21 cellular contexts compared by ENCODE assay signal in the genomic region with DNA sequence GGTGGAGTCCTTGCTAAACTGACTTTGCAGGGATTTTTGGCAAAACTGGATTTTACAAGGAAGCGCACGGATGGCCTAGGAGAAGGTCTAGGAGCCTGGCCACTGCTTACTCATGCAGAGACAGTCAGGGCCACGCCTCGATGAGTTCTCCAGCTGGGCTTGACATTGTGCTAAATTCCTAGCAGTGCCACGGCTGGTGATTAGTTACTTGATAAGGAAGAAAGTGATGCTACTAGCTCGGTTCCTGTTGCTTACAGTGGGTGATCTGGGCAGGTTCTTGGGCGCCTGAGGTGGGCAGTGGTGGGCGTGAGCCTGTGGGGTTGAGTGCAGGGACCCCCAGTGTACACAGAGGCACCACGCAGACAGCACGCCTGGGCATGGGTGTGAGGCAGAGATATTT.
"Had no signal": no experiment of that assay in that cellular context is flagged by ENCODE, and none has a peak within 500 bp of the region (broad histone marks: within the 10 kb centered on the region; RNA-seq: fewer than 3 reads in every experiment).

No MANE protein-coding gene starts in this region.

- H3K36me3 Mint-ChIP-seq: memory B cell; naive thymus-derived CD8-positive, alpha-beta T cell had no signal

- H3K4me1 Mint-ChIP-seq: activated naive CD8-positive, alpha-beta T cell treated with anti-CD3 and anti-CD28 coated beads, Interleukin-2, amount 50 U/mL, for 24 hours; activated T-helper 17 cell treated with anti-CD3 and anti-CD28 coated beads, Interleukin-2, amount 50 U/mL, for 72 hours; memory B cell had no signal

- ATAC-seq: activated CD4-positive, CD25-positive, alpha-beta regulatory T cell treated with anti-CD3 and anti-CD28 coated beads, Interleukin-2, amount 50 U/mL, for 24 hours; activated naive CD8-positive, alpha-beta T cell treated with anti-CD3 and anti-CD28 coated beads, Interleukin-2, amount 50 U/mL, for 24 hours; activated T-helper 17 cell treated with anti-CD3 and anti-CD28 coated beads, Interleukin-2, amount 50 U/mL, for 72 hours; left ventricle myocardium superior; naive thymus-derived CD8-positive, alpha-beta T cell; right cardiac atrium had no signal

- H3K27me3 ChIP-seq: ascending aorta had no signal

- H3K4me3 Mint-ChIP-seq: activated naive CD4-positive, alpha-beta T cell treated with anti-CD3 and anti-CD28 coated beads for 36 hours; activated naive CD8-positive, alpha-beta T cell treated with anti-CD3 and anti-CD28 coated beads, Interleukin-2, amount 50 U/mL, for 24 hours; activated T-helper 17 cell treated with anti-CD3 and anti-CD28 coated beads, Interleukin-2, amount 50 U/mL, for 72 hours; memory B cell; naive thymus-derived CD8-positive, alpha-beta T cell had no signal

- FAIRE-seq: endothelial cell of umbilical vein, kidney had no signal

- H3K4me3 ChIP-seq: ascending aorta, esophagus squamous epithelium, skin epidermis, transverse colon had no signal

- H3K4me1 ChIP-seq: ascending aorta, transverse colon had no signal

- H3K27ac ChIP-seq: ascending aorta, esophagus squamous epithelium, skin epidermis, transverse colon had no signal

- H3K36me3 ChIP-seq: ascending aorta, esophagus squamous epithelium, transverse colon had no signal

- H3K9me3 Mint-ChIP-seq: activated naive CD4-positive, alpha-beta T cell treated with anti-CD3 and anti-CD28 coated beads for 36 hours; activated naive CD8-positive, alpha-beta T cell treated with anti-CD3 and anti-CD28 coated beads, Interleukin-2, amount 50 U/mL, for 24 hours; activated T-helper 17 cell treated with anti-CD3 and anti-CD28 coated beads, Interleukin-2, amount 50 U/mL, for 72 hours; memory B cell; naive thymus-derived CD8-positive, alpha-beta T cell had no signal

- H3K9me3 ChIP-seq: ascending aorta, esophagus squamous epithelium, transverse colon had no signal

- H3K27ac Mint-ChIP-seq: activated naive CD4-positive, alpha-beta T cell treated with anti-CD3 and anti-CD28 coated beads for 36 hours; activated naive CD8-positive, alpha-beta T cell treated with anti-CD3 and anti-CD28 coated beads, Interleukin-2, amount 50 U/mL, for 24 hours; activated T-helper 17 cell treated with anti-CD3 and anti-CD28 coated beads, Interleukin-2, amount 50 U/mL, for 72 hours; memory B cell; naive thymus-derived CD8-positive, alpha-beta T cell; progenitor cell of endocrine pancreas had no signal

- DNase-seq: activated naive CD4-positive, alpha-beta T cell treated with anti-CD3 and anti-CD28 coated beads for 36 hours; activated naive CD8-positive, alpha-beta T cell treated with anti-CD3 and anti-CD28 coated beads, Interleukin-2, amount 50 U/mL, for 24 hours; activated T-cell treated with anti-CD3 and anti-CD28 coated beads for 4 hours; esophagus squamous epithelium; hippocampal formation; kidney; left ventricle myocardium superior; naive thymus-derived CD8-positive, alpha-beta T cell; occipital lobe; right cardiac atrium; stimulated activated CD4-positive, alpha-beta T cell treated with anti-CD3 and anti-CD28 coated beads, Interleukin-4, amount 100 ng/mL, for 24 hours; stimulated activated naive CD4-positive, alpha-beta T cell treated with Interleukin-2 at 50 U/mL for 16 hours; T-helper 9 cell; transverse colon had no signal
